In genomic region chr5:62143268-62144229, GRCh38 we compare ENCODE assay signal across 8 cellular contexts.
DNase-seq lines count a peak whose midpoint lies in the region; ATAC-seq and TF ChIP-seq lines count a peak whose summit lies in the region.

No MANE protein-coding gene starts in this region.

- no peaks in the 10 kb centered on the region for H4K20me1 ChIP-seq in PC-3 (ENCODE audit: low read length)

- peak overlapping the region; percentile 58 for H3K4me2 ChIP-seq in PC-3 (ENCODE audit: low read length)

- no peak for TF ChIP-seq POLR2A in breast epithelium (IDR thresholded peaks at IDR 0.05)

- H3K9me3 ChIP-seq in breast epithelium = no peaks in the 10 kb centered on the region
- H3K9me3 ChIP-seq in PC-3 (ENCODE audit: low read length) = no peaks in the 10 kb centered on the region
- H3K9me3 ChIP-seq in stomach smooth muscle (ENCODE audit: control insufficient read depth in 2 of 2, low read length in 2 of 2) = no peaks in the 10 kb centered on the region
- no peaks in the 10 kb centered on the region for H3K9me3 ChIP-seq in CD4-positive, alpha-beta memory T cell (ENCODE audit: control insufficient read depth in 1 of 2, low read length in 2 of 2)

- H3K4me3 ChIP-seq in breast epithelium = no peak overlapping the region
- no peak overlapping the region for H3K4me3 ChIP-seq in PC-3 (ENCODE audit: low read length)
- peak overlapping the region; percentile 7 for H3K4me3 ChIP-seq in fibroblast of the aortic adventitia (ENCODE audit: low read depth, low read length)
- peak overlapping the region; percentile 14 to 54 for H3K4me3 ChIP-seq in stomach smooth muscle (ENCODE audit: low read length in 2 of 2)
- no peak overlapping the region for H3K4me3 ChIP-seq in CD4-positive, alpha-beta memory T cell (ENCODE audit: low read length in 2 of 2)

- H3K4me1 ChIP-seq in breast epithelium = no peaks in the 10 kb centered on the region
- peaks cover 13% of the 10 kb centered on the region for H3K4me1 ChIP-seq in PC-3 (ENCODE audit: insufficient read depth, low read length)
- H3K4me1 ChIP-seq in stomach smooth muscle (ENCODE audit: control insufficient read depth, insufficient read depth, low read length) = no peaks in the 10 kb centered on the region
- no peaks in the 10 kb centered on the region for H3K4me1 ChIP-seq in CD4-positive, alpha-beta memory T cell (ENCODE audit: insufficient read depth, low read length)

- H3F3A ChIP-seq in PC-3 (ENCODE audit: low read length, unreplicated experiment) = no peaks in the 10 kb centered on the region

- BruUV-seq in MCF 10A (replicated peaks; lab: Mats Ljungman, UMichigan) (no TSS peak), PC-3 (replicated peaks; lab: Mats Ljungman, UMichigan) (no TSS peak)

- H2AFZ ChIP-seq in PC-3 (ENCODE audit: low read length) = peak overlapping the region; percentile 57; the same call in 1 of the 2 replicates

- no peaks in the 10 kb centered on the region for H3K79me2 ChIP-seq in PC-3 (ENCODE audit: low read length)

- intact Hi-C loops in MCF 10A (cut with micrococcal nuclease) (loop anchor here (1.0 kb wide), 1 partner anchor 202 kb away; no protein-coding TSS in a partner anchor), breast epithelium (cut with DNase I; ENCODE audit: low total_unique reads) (no loop called here), PC-3 (cut with micrococcal nuclease) (loop anchor here (10.0 kb wide), 1 partner anchor 199 kb away; no protein-coding TSS in a partner anchor)
- intact Hi-C loops in CD4-positive, alpha-beta memory T cell (cut with micrococcal nuclease) = no loop called here

- peak; percentile 60 for TF ChIP-seq CTCF in MCF 10A (IDR thresholded peaks at IDR 0.05; ENCODE audit: unreplicated experiment)
- no peak for TF ChIP-seq CTCF in breast epithelium (IDR thresholded peaks at IDR 0.05)
- TF ChIP-seq CTCF in PC-3 (conservative IDR thresholded peaks at IDR 0.05; ENCODE audit: low read depth, low read length) = peak; percentile 70
- TF ChIP-seq CTCF in fibroblast of the aortic adventitia (IDR thresholded peaks at IDR 0.05; ENCODE audit: insufficient read depth, low read length) = peak; percentile 52

- no peak overlapping the region for H3K9ac ChIP-seq in PC-3 (ENCODE audit: low read length)
- no peak overlapping the region for H3K9ac ChIP-seq in stomach smooth muscle (ENCODE audit: low read length in 2 of 2)

- no peaks in the 10 kb centered on the region for H3K36me3 Mint-ChIP-seq in MCF 10A (ENCODE audit: insufficient read depth, unreplicated experiment)
- no peaks in the 10 kb centered on the region for H3K36me3 Mint-ChIP-seq in CD4-positive, alpha-beta memory T cell

- CTCF ChIA-PET in MCF 10A (lab: Yijun Ruan, JAX) = interaction anchor here (0.5 to 4.2 kb wide), 39 partner anchors 8 to 1777 kb away, joined by 3 to 43 read pairs (median 4); no protein-coding TSS in a partner anchor
- CTCF ChIA-PET in PC-3 (lab: Charles Lee) = interaction anchor here (0.6 kb wide), 6 partner anchors 15 to 374 kb away, joined by 3 to 4 read pairs (median 3); no protein-coding TSS in a partner anchor
- CTCF ChIA-PET in CD4-positive, alpha-beta memory T cell (lab: Charles Lee; ENCODE audit: partially characterized antibody) = interaction anchor here (1.7 to 2.1 kb wide), 2 partner anchors 13 to 1184 kb away, joined by 4 to 9 read pairs; no protein-coding TSS in a partner anchor

- ATAC-seq in PC-3 = peak; percentile 61; the same call in 1 of the 2 replicates
- ATAC-seq in HG02884 (IDR thresholded peaks at IDR 0.05; ENCODE audit: unreplicated experiment) = no peak

- no peaks in the 10 kb centered on the region for H3K9me3 Mint-ChIP-seq in MCF 10A (ENCODE audit: unreplicated experiment)
- H3K9me3 Mint-ChIP-seq in CD4-positive, alpha-beta memory T cell = peaks cover 0 to 9% (median 3%) of the 10 kb centered on the region in 8 donors

- H3K36me3 ChIP-seq in breast epithelium = no peaks in the 10 kb centered on the region
- no peaks in the 10 kb centered on the region for H3K36me3 ChIP-seq in PC-3 (ENCODE audit: low read depth, low read length)
- no peaks in the 10 kb centered on the region for H3K36me3 ChIP-seq in stomach smooth muscle (ENCODE audit: control insufficient read depth in 2 of 2, insufficient read depth in 2 of 2, low read length in 2 of 2)
- no peaks in the 10 kb centered on the region for H3K36me3 ChIP-seq in CD4-positive, alpha-beta memory T cell (ENCODE audit: insufficient read depth, low read length)

- POLR2A ChIA-PET in MCF 10A (lab: Yijun Ruan, JAX) (interaction anchor here (1.1 to 1.3 kb wide), 2 partner anchors 14 to 210 kb away, joined by 3 to 4 read pairs; no protein-coding TSS in a partner anchor), PC-3 (lab: Charles Lee; ENCODE audit: unreplicated experiment) (no interaction called here)
- POLR2A ChIA-PET in CD4-positive, alpha-beta memory T cell (lab: Charles Lee; ENCODE audit: partially characterized antibody) = no interaction called here

- H3K27ac Mint-ChIP-seq in MCF 10A (ENCODE audit: low read depth, unreplicated experiment) = no peak overlapping the region
- no peak overlapping the region for H3K27ac Mint-ChIP-seq in CD4-positive, alpha-beta memory T cell

- H3K4me3 Mint-ChIP-seq in MCF 10A (ENCODE audit: unreplicated experiment) = no peak overlapping the region
- H3K4me3 Mint-ChIP-seq in CD4-positive, alpha-beta memory T cell = no peak overlapping the region

- no peaks in the 10 kb centered on the region for H3K27me3 Mint-ChIP-seq in MCF 10A (ENCODE audit: insufficient read depth, unreplicated experiment)
- H3K27me3 Mint-ChIP-seq in CD4-positive, alpha-beta memory T cell = peaks cover 19 to 34% of the 10 kb centered on the region in 2 donors

- H3K27ac ChIP-seq in breast epithelium (no peak overlapping the region), PC-3 (ENCODE audit: low read length) (no peak overlapping the region), stomach smooth muscle (ENCODE audit: low read length) (no peak overlapping the region)
- no peak overlapping the region for H3K27ac ChIP-seq in CD4-positive, alpha-beta memory T cell (ENCODE audit: low read depth, low read length)

- H3K27me3 ChIP-seq in breast epithelium (peaks cover 0 to 2% of the 10 kb centered on the region in 2 donors), PC-3 (ENCODE audit: low read length) (no peaks in the 10 kb centered on the region), stomach smooth muscle (ENCODE audit: control insufficient read depth in 1 of 2, insufficient read depth in 2 of 2, low read length in 2 of 2) (peaks cover 0 to 2% of the 10 kb centered on the region in 2 donors)
- no peaks in the 10 kb centered on the region for H3K27me3 ChIP-seq in CD4-positive, alpha-beta memory T cell (ENCODE audit: insufficient read depth, low read length)

- H3K4me1 Mint-ChIP-seq in MCF 10A (ENCODE audit: insufficient read depth, unreplicated experiment) = peaks cover 12% of the 10 kb centered on the region
- H3K4me1 Mint-ChIP-seq in CD4-positive, alpha-beta memory T cell = peaks cover 0 to 1% (median 0%) of the 10 kb centered on the region in 4 donors

- H3K9me2 ChIP-seq in PC-3 (replicated peaks; ENCODE audit: low read length) = no peaks in the 10 kb centered on the region

- peak; percentile 49 for DNase-seq in MCF 10A (ENCODE audit: unreplicated experiment)
- no peak for DNase-seq in breast epithelium (ENCODE audit: low spot score in 2 of 2)
- DNase-seq in PC-3 = peak; percentile 54
- peak; percentile 57 for DNase-seq in fibroblast of the aortic adventitia (ENCODE audit: low read depth)
- DNase-seq in activated CD8-positive, alpha-beta memory T cell treated with anti-CD3 and anti-CD28 coated beads, Interleukin-2, amount 50 U/mL, for 4 hours = no peak
- no peak for DNase-seq in CD4-positive, alpha-beta memory T cell

Comparison
In these comparisons a context has a peak if more than half of its experiments do, and no peak if none do; other contexts are left out.
1. DNase-seq: peak in MCF 10A (single experiment), PC-3 (single experiment) and fibroblast of the aortic adventitia (single experiment); none in breast epithelium (0 of 2), activated CD8-positive, alpha-beta memory T cell treated with anti-CD3 and anti-CD28 coated beads, Interleukin-2, amount 50 U/mL, for 4 hours (single experiment) and CD4-positive, alpha-beta memory T cell (0 of 5).
2. CTCF ChIP-seq: peak in MCF 10A (single experiment), PC-3 (single experiment) and fibroblast of the aortic adventitia (single experiment); none in breast epithelium (0 of 3).
3. intact Hi-C loops: an anchor here in MCF 10A (1.0 kb wide) and PC-3 (10.0 kb wide); none called in breast epithelium and CD4-positive, alpha-beta memory T cell.
4. H3K4me3 ChIP-seq: peak in fibroblast of the aortic adventitia (single experiment) and stomach smooth muscle (2 of 2); none in breast epithelium (0 of 3), PC-3 (single experiment) and CD4-positive, alpha-beta memory T cell (0 of 2).